Comparison of ENCODE assay signal across 8 cellular contexts in the genomic region with DNA sequence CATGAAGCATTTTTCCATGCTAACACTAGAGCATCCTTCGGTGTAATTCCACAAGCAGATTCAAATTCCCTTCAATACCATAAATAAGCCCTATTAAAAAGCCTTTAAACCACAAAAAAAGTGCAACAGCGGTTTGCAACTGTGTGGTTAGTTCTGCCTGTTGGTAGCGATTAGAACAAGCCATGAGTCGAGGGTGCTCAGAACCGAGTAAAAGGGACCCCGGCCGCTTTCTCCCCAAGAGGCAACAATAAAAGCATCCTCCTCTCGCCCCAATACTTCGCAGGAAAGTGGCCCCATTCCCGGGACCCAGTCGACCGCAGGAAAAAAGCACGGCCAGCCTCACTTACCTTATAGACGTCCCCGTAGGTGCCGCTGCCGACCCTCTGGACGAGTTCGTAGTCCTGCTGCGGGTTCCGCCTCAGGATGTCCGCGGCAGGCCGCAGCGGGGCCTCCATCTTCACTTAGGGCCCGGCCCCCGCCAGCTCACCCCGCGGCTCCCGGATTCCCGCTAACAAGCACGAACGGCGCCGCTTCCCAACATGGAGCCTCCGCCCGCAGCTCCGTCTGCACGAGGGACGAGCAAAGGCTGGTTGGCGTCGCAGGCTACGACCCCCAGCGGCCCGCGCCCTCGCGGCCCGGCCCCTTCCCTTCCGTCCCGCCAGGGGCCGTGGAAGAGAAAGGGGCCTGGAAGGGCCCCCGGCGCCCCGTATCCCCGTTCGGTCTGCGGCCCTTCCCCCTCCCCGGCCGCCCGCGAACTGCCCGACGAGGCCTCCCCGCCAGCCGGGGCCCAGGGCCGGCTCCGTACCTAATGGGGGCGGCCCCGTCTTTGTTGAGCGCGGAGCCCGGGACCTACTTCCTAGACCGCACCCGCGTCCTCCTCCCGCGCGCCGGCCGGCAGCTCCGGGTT. TPM values are rescaled to one million over a fixed set of nuclear protein-coding genes. Genes with fewer than 3 reads are reported as not detected.
A peak's percentile ranks its signal among the peaks of the same experiment; 100 is the strongest.
DNase-seq lines count a peak whose midpoint lies in the region; ATAC-seq, FAIRE-seq and TF ChIP-seq lines count a peak whose summit lies in the region.

No MANE protein-coding gene starts in this region.

- BruUV-seq in Caco-2 (replicated peaks; lab: Mats Ljungman, UMichigan) = no TSS peak

- H3K4me1 Mint-ChIP-seq in Caco-2 (ENCODE audit: low read depth, unreplicated experiment) (peaks cover 22% of the 10 kb centered on the region), astrocyte (ENCODE audit: low read depth, unreplicated experiment) (peaks cover 28% of the 10 kb centered on the region)

- intact Hi-C loops in Caco-2 (cut with micrococcal nuclease; ENCODE audit: unreplicated experiment) = loop anchor here (1.0 to 5.0 kb wide), 6 partner anchors 135 to 665 kb away; a partner anchor contains a TSS

- peaks cover 10% of the 10 kb centered on the region for H3K9me3 Mint-ChIP-seq in Caco-2 (ENCODE audit: unreplicated experiment)
- H3K9me3 Mint-ChIP-seq in astrocyte (ENCODE audit: unreplicated experiment) = no peaks in the 10 kb centered on the region

- H3K4me3 Mint-ChIP-seq in Caco-2 (ENCODE audit: unreplicated experiment) = peak overlapping the region; percentile 82
- peak overlapping the region; percentile 96 for H3K4me3 Mint-ChIP-seq in astrocyte (ENCODE audit: unreplicated experiment)

- CTCF ChIA-PET in Caco-2 (lab: Charles Lee) = interaction anchor here (0.5 to 1.1 kb wide), 4 partner anchors 90 to 679 kb away, joined by 3 to 14 read pairs (median 4); a partner anchor contains a TSS

- H3K36me3 Mint-ChIP-seq in Caco-2 (ENCODE audit: insufficient read depth, unreplicated experiment) (no peaks in the 10 kb centered on the region), astrocyte (ENCODE audit: low read depth, unreplicated experiment) (peaks cover 6% of the 10 kb centered on the region)

- ATAC-seq in GM19351 (IDR thresholded peaks at IDR 0.05; ENCODE audit: unreplicated experiment) (peak; percentile 45), HG03378 (IDR thresholded peaks at IDR 0.05; ENCODE audit: unreplicated experiment) (peak; percentile 14), GM18858 (IDR thresholded peaks at IDR 0.05; ENCODE audit: unreplicated experiment) (no peak)

- no peaks in the 10 kb centered on the region for H3K36me3 ChIP-seq in Caco-2 (ENCODE audit: control insufficient read depth, insufficient read depth, low read length)
- H3K36me3 ChIP-seq in astrocyte (ENCODE audit: insufficient read depth, low read length) = peaks cover 4% of the 10 kb centered on the region

- no peak for FAIRE-seq in astrocyte (lab: Jason Lieb, UNC)

- peak overlapping the region; percentile 96 for H3K9ac ChIP-seq in astrocyte (ENCODE audit: low read length)

- no peak overlapping the region for H2AFZ ChIP-seq in astrocyte (ENCODE audit: low read depth, low read length)

- H3K9me3 ChIP-seq in Caco-2 (no peaks in the 10 kb centered on the region), astrocyte (ENCODE audit: insufficient read depth, low read depth, low read length) (no peaks in the 10 kb centered on the region)

- H3K27me3 Mint-ChIP-seq in Caco-2 (ENCODE audit: insufficient read depth, unreplicated experiment) = peaks cover 2% of the 10 kb centered on the region
- no peaks in the 10 kb centered on the region for H3K27me3 Mint-ChIP-seq in astrocyte (ENCODE audit: low read depth, unreplicated experiment)

- H4K20me1 ChIP-seq in astrocyte (ENCODE audit: insufficient read depth, low read length) = peaks cover 26% of the 10 kb centered on the region

- TF ChIP-seq CTCF in Caco-2 (IDR thresholded peaks at IDR 0.05; ENCODE audit: insufficient read depth in 1 of 2, low read depth in 1 of 2, low read length in 1 of 2, severe bottlenecking in 1 of 2, unreplicated experiment in 1 of 2) = no peak
- TF ChIP-seq CTCF in astrocyte (IDR thresholded peaks at IDR 0.05; ENCODE audit: insufficient read depth, low read depth, low read length) = no peak
- TF ChIP-seq CTCF in retinal pigment epithelial cell (conservative IDR thresholded peaks at IDR 0.05; ENCODE audit: low read depth, low read length) = no peak

- POLR2A ChIA-PET in Caco-2 (lab: Charles Lee) = interaction anchor here (0.7 to 0.9 kb wide), 2 partner anchors 211 kb away, joined by 3 to 4 read pairs; no protein-coding TSS in a partner anchor

- H3K4me2 ChIP-seq in astrocyte (ENCODE audit: low read length) = peak overlapping the region; percentile 94

- H3K4me3 ChIP-seq in Caco-2 (ENCODE audit: low read depth, low read length) (peak overlapping the region; percentile 92), astrocyte (ENCODE audit: insufficient read depth, low read depth, low read length) (peak overlapping the region; percentile 94), retinal pigment epithelial cell (ENCODE audit: low read length) (peak overlapping the region; percentile 90)

- DNase-seq in Caco-2 (peak; percentile 47 to 60), RPMI7951 (ENCODE audit: low read depth) (peak; percentile 42), astrocyte (ENCODE audit: low read depth) (no peak), hypothalamus (lab: John Stamatoyannopoulos, UW) (peak in 41 of 51 donors; percentile 11 to 87 (median 53)), retinal pigment epithelial cell (ENCODE audit: low read depth) (no peak)

- H3K4me1 ChIP-seq in Caco-2 (peaks cover 14% of the 10 kb centered on the region), astrocyte (ENCODE audit: insufficient read depth, low read length) (peaks cover 35% of the 10 kb centered on the region)

- no peaks in the 10 kb centered on the region for H3K27me3 ChIP-seq in Caco-2 (replicated peaks; ENCODE audit: control insufficient read depth, insufficient read depth, low read length)
- no peaks in the 10 kb centered on the region for H3K27me3 ChIP-seq in astrocyte (ENCODE audit: insufficient read depth, low read length)

- H3K79me2 ChIP-seq in astrocyte (ENCODE audit: insufficient read depth, low read length) = peaks cover 58% of the 10 kb centered on the region

- H3K27ac Mint-ChIP-seq in Caco-2 (ENCODE audit: unreplicated experiment) = peak overlapping the region; percentile 63
- H3K27ac Mint-ChIP-seq in astrocyte (ENCODE audit: unreplicated experiment) = peak overlapping the region; percentile 86

- H3K27ac ChIP-seq in astrocyte (ENCODE audit: low read depth, low read length) = peak overlapping the region; percentile 94

RNA-seq across cellular contexts. Expression of a gene that starts 0.5 kb away (rescaled TPM):
- total RNA-seq in Caco-2 (2022) (48.4 and 48.6 TPM in 2 replicates), astrocyte (79.5 and 93.1 TPM in 2 replicates)
- total RNA-seq in RPMI7951 (2014; rRNA removed; shearing (Covaris generic)) = 30.5 and 51.4 TPM in 2 replicates

RNA-seq across cellular contexts. Expression of a gene that starts 28.1 kb away (rescaled TPM):
- total RNA-seq in Caco-2 (2022) (1.1 and 1.2 TPM in 2 replicates), astrocyte (15.8 and 17.9 TPM in 2 replicates)
- total RNA-seq in RPMI7951 (2014; rRNA removed; shearing (Covaris generic)) = 0.96 and 3.1 TPM in 2 replicates

Comparison
In these comparisons a context has a peak if more than half of its experiments do, and no peak if none do; other contexts are left out.
1. DNase-seq: peak in Caco-2 (2 of 2), RPMI7951 (single experiment) and hypothalamus (41 of 51); none in astrocyte (single experiment) and retinal pigment epithelial cell (single experiment).
2. Peak in every context shown above with its lines, with median percentiles within 50 percentile points of each other: H3K4me3 ChIP-seq.